ENCODE assay signal across 8 cellular contexts in the genomic region with DNA sequence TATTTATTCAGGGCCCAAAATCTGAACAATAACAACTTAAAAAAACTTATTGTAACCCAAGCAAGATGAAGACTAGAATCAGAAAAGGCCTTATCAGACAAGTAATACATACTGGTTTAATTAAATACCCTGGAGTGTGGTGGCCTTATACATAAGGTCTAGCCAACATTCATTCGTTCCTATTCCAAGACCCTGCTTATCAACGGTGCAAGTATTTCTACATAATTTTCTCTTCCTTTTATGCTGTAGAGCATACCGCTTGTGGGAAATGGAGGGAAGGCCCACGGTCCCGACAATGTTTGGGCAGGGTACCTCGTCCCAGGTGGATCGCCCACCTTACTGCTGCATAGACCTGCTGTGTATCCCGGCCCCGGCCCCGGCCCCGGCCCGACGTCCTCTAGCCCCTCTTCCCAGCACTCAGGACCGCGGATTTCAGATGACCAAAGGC. TPM values are rescaled to one million over a fixed set of nuclear protein-coding genes. Genes with fewer than 3 reads are reported as not detected.
DNase-seq lines count a peak whose midpoint lies in the region; ATAC-seq and TF ChIP-seq lines count a peak whose summit lies in the region.

No MANE protein-coding gene starts in this region.

- no peaks in the 10 kb centered on the region for H3K27me3 ChIP-seq in SJSA1 (replicated peaks)
- no peaks in the 10 kb centered on the region for H3K27me3 ChIP-seq in fibroblast of lung (ENCODE audit: control insufficient read depth, insufficient read depth, low read length)

- H3K9me3 ChIP-seq in SJSA1 (replicated peaks) (no peaks in the 10 kb centered on the region), fibroblast of lung (ENCODE audit: control insufficient read depth, insufficient read depth, low read depth, low read length) (no peaks in the 10 kb centered on the region)

- no peak for ATAC-seq in GM18907 (IDR thresholded peaks at IDR 0.05; ENCODE audit: unreplicated experiment)

- peaks cover 8% of the 10 kb centered on the region for H4K20me1 ChIP-seq in fibroblast of lung (ENCODE audit: control insufficient read depth, extremely low read depth, insufficient read depth, low read length)

- H3K4me1 ChIP-seq in SJSA1 (replicated peaks) (peaks cover 16% of the 10 kb centered on the region), fibroblast of lung (ENCODE audit: control insufficient read depth, extremely low read depth, insufficient read depth, low read length) (peaks cover 2% of the 10 kb centered on the region)

- no peak for TF ChIP-seq CTCF in GM12875 (IDR thresholded peaks at IDR 0.05; ENCODE audit: borderline replicate concordance, insufficient read depth, low read depth, low read length)
- TF ChIP-seq CTCF in fibroblast of lung (conservative IDR thresholded peaks at IDR 0.05 in 1 of 2, IDR thresholded peaks at IDR 0.05 in 1 of 2; ENCODE audit: low read depth in 1 of 2, low read length in 2 of 2) = no peak
- TF ChIP-seq CTCF in retinal pigment epithelial cell (conservative IDR thresholded peaks at IDR 0.05; ENCODE audit: low read depth, low read length) = no peak

- H3K4me2 ChIP-seq in fibroblast of lung (ENCODE audit: extremely low read depth, insufficient read depth, low read length) = peak overlapping the region; percentile 92

- H3K9ac ChIP-seq in fibroblast of lung (ENCODE audit: insufficient read depth, low read length) = peak overlapping the region; percentile 97

- H3K36me3 ChIP-seq in SJSA1 = peaks cover 49% of the 10 kb centered on the region
- peaks cover 5% of the 10 kb centered on the region for H3K36me3 ChIP-seq in fibroblast of lung (ENCODE audit: control insufficient read depth, insufficient read depth, low read length)

- H3K79me2 ChIP-seq in fibroblast of lung (ENCODE audit: control insufficient read depth, insufficient read depth, low read length) = peaks cover 43% of the 10 kb centered on the region

- H3K27ac ChIP-seq in SJSA1 (peak overlapping the region; percentile 99), fibroblast of lung (ENCODE audit: insufficient read depth, low read length) (peak overlapping the region; percentile 96)

- H3K4me3 ChIP-seq in GM12875 (ENCODE audit: low read depth, low read length) (peak overlapping the region; percentile 96), SJSA1 (peak overlapping the region; percentile 92), fibroblast of lung (replicated peaks in 1 of 4; ENCODE audit: control extremely low read depth in 1 of 4, insufficient read depth in 1 of 4, low read depth in 3 of 4, low read length in 4 of 4) (peak overlapping the region; percentile 70 to 93 (median 83)), retinal pigment epithelial cell (ENCODE audit: low read length) (peak overlapping the region; percentile 88)

- H2AFZ ChIP-seq in fibroblast of lung (ENCODE audit: low read length) = no peak overlapping the region

- DNase-seq in SJSA1 (ENCODE audit: low read depth in 1 of 2, low spot score in 2 of 2) = peak in 1 of 2 experiments; percentile 14
- peak in 1 of 2 donors; percentile 2 for DNase-seq in fibroblast of lung (ENCODE audit: low read depth in 2 of 2)
- no peak for DNase-seq in retinal pigment epithelial cell (ENCODE audit: low read depth)
- DNase-seq in hepatic stellate cell (ENCODE audit: low spot score) = no peak
- DNase-seq in NAMALWA (ENCODE audit: low spot score) = no peak
- DNase-seq in activated gamma-delta T cell (lab: John Stamatoyannopoulos, UW) = no peak

RNA-seq across cellular contexts. Expression of a gene that starts 0.7 kb away (rescaled TPM):
- 29.1 and 51.3 TPM in 2 replicates for total RNA-seq in SJSA1 (2014; rRNA removed; shearing (Covaris generic))
- total RNA-seq in fibroblast of lung = 31.8 and 33.9 TPM in 2 replicates
- 16.3 and 16.9 TPM in 2 replicates for polyA plus RNA-seq in fibroblast of lung
- polyA plus RNA-seq in fibroblast of lung (2012) = 13.2 and 13.4 TPM in 2 replicates
- polyA minus RNA-seq in fibroblast of lung (ENCODE audit: low replicate concordance) = 5.1 and 13.6 TPM in 2 replicates

RNA-seq across cellular contexts. Expression of a gene that starts 33.6 kb away (rescaled TPM):
- 0.69 and 0.79 TPM in 2 replicates for total RNA-seq in SJSA1 (2014; rRNA removed; shearing (Covaris generic))
- 2.8 and 5.0 TPM in 2 replicates for total RNA-seq in fibroblast of lung
- polyA plus RNA-seq in fibroblast of lung = 0.80 and 1.7 TPM in 2 replicates
- 0.87 and 1.0 TPM in 2 replicates for polyA plus RNA-seq in fibroblast of lung (2012)
- polyA minus RNA-seq in fibroblast of lung (ENCODE audit: low replicate concordance) = 1.3 TPM in 1 of 2 replicates, not detected in the other

RNA-seq across cellular contexts. Expression of a gene that starts 53.5 kb away (rescaled TPM):
- total RNA-seq in SJSA1 (2014; rRNA removed; shearing (Covaris generic)) = 7.5 TPM in 2 replicates
- total RNA-seq in fibroblast of lung = 13.4 and 29.2 TPM in 2 replicates
- 10.2 and 12.9 TPM in 2 replicates for polyA plus RNA-seq in fibroblast of lung
- 9.0 and 11.9 TPM in 2 replicates for polyA plus RNA-seq in fibroblast of lung (2012)
- 6.4 and 12.4 TPM in 2 replicates for polyA minus RNA-seq in fibroblast of lung (ENCODE audit: low replicate concordance)
